ENCODE assay signal across 1 cellular context in genomic region chr12:131561891-131562684, GRCh38.
TF ChIP-seq lines count a peak whose summit lies in the region.

No MANE protein-coding gene starts in this region.

TF ChIP-seq in H1, 55 proteins besides CTCF, POLR2A, EP300 and RAD21 (continued from another document):
- TF ChIP-seq CHD7 (IDR thresholded peaks at IDR 0.05; ENCODE audit: insufficient replicate concordance, low read length) = no peak
- TF ChIP-seq TEAD4 (IDR thresholded peaks at IDR 0.05; ENCODE audit: low read depth, low read length) = no peak
- TF ChIP-seq SIN3A (conservative IDR thresholded peaks at IDR 0.05 in 1 of 2, IDR thresholded peaks at IDR 0.05 in 1 of 2; ENCODE audit: low read depth in 1 of 2, low read length in 2 of 2) = no peak
- no peak for TF ChIP-seq POLR2AphosphoS5 (IDR thresholded peaks at IDR 0.05; ENCODE audit: low read depth, low read length)
- no peak for TF ChIP-seq KDM5A (IDR thresholded peaks at IDR 0.05; ENCODE audit: low read length)
- no peak for TF ChIP-seq SRF (IDR thresholded peaks at IDR 0.05; ENCODE audit: low read depth, low read length)
- no peak for TF ChIP-seq CTBP2 (IDR thresholded peaks at IDR 0.05; ENCODE audit: borderline replicate concordance, insufficient read depth, insufficient read length, low read length)
- no peak for TF ChIP-seq E2F6 (IDR thresholded peaks at IDR 0.05)
- TF ChIP-seq RXRA (IDR thresholded peaks at IDR 0.05; ENCODE audit: insufficient read depth, low read depth, low read length) = no peak
- TF ChIP-seq CBX5 (IDR thresholded peaks at IDR 0.05; ENCODE audit: low read depth, low read length) = no peak
